ENCODE assay signal across 14 cellular contexts in genomic region chr12:96140110-96140509, GRCh38. TPM values are rescaled to one million over a fixed set of nuclear protein-coding genes. Genes with fewer than 3 reads are reported as not detected.
DNase-seq lines count a peak whose midpoint lies in the region; ATAC-seq and TF ChIP-seq lines count a peak whose summit lies in the region.
"Had no signal": no experiment of that assay in that cellular context is flagged by ENCODE, and none has a peak within 500 bp of the region (broad histone marks: within the 10 kb centered on the region; RNA-seq: fewer than 3 reads in every experiment).

No MANE protein-coding gene starts in this region.

- H3K27ac Mint-ChIP-seq in activated CD8-positive, alpha-beta T cell treated with anti-CD3 and anti-CD28 coated beads for 36 hours = no peak overlapping the region
- no peak overlapping the region for H3K27ac Mint-ChIP-seq in activated CD8-positive, alpha-beta T cell treated with anti-CD3 and anti-CD28 coated beads, Interleukin-2, amount 10 ng/mL, durations not matched to agents 7 days and 5 days
- no peak overlapping the region for H3K27ac Mint-ChIP-seq in stimulated activated effector memory CD8-positive, alpha-beta T cell treated with anti-CD3 and anti-CD28 coated beads, Interleukin-12 subunit alpha, Interleukin-12 subunit beta, amount 100 ng/mL, for 72 hours
- H3K27ac Mint-ChIP-seq in immature natural killer cell = peak overlapping the region in 1 of 6 donors; percentile 20
- H3K27ac Mint-ChIP-seq: activated naive CD8-positive, alpha-beta T cell treated with anti-CD3 and anti-CD28 coated beads, Interleukin-2, amount 10 ng/mL, durations not matched to agents 7 days and 5 days; mesothelial cell of epicardium had no signal

- no peak overlapping the region for H3K4me3 Mint-ChIP-seq in activated CD8-positive, alpha-beta T cell treated with anti-CD3 and anti-CD28 coated beads for 36 hours
- no peak overlapping the region for H3K4me3 Mint-ChIP-seq in activated CD8-positive, alpha-beta T cell treated with anti-CD3 and anti-CD28 coated beads, Interleukin-2, amount 10 ng/mL, durations not matched to agents 7 days and 5 days
- H3K4me3 Mint-ChIP-seq in stimulated activated effector memory CD8-positive, alpha-beta T cell treated with anti-CD3 and anti-CD28 coated beads, Interleukin-12 subunit alpha, Interleukin-12 subunit beta, amount 100 ng/mL, for 72 hours = no peak overlapping the region
- H3K4me3 Mint-ChIP-seq in immature natural killer cell = no peak overlapping the region
- H3K4me3 Mint-ChIP-seq: activated naive CD8-positive, alpha-beta T cell treated with anti-CD3 and anti-CD28 coated beads, Interleukin-2, amount 10 ng/mL, durations not matched to agents 7 days and 5 days; mesothelial cell of epicardium had no signal

- no peaks in the 10 kb centered on the region for H3K9me3 Mint-ChIP-seq in activated CD8-positive, alpha-beta T cell treated with anti-CD3 and anti-CD28 coated beads for 36 hours
- no peaks in the 10 kb centered on the region for H3K9me3 Mint-ChIP-seq in activated CD8-positive, alpha-beta T cell treated with anti-CD3 and anti-CD28 coated beads, Interleukin-2, amount 10 ng/mL, durations not matched to agents 7 days and 5 days (ENCODE audit: insufficient read depth)
- H3K9me3 Mint-ChIP-seq in stimulated activated effector memory CD8-positive, alpha-beta T cell treated with anti-CD3 and anti-CD28 coated beads, Interleukin-12 subunit alpha, Interleukin-12 subunit beta, amount 100 ng/mL, for 72 hours = no peaks in the 10 kb centered on the region
- H3K9me3 Mint-ChIP-seq in immature natural killer cell = no peaks in the 10 kb centered on the region

- H3K27me3 Mint-ChIP-seq in activated CD8-positive, alpha-beta T cell treated with anti-CD3 and anti-CD28 coated beads for 36 hours = no peaks in the 10 kb centered on the region
- H3K27me3 Mint-ChIP-seq in activated CD8-positive, alpha-beta T cell treated with anti-CD3 and anti-CD28 coated beads, Interleukin-2, amount 10 ng/mL, durations not matched to agents 7 days and 5 days (ENCODE audit: low read depth) = no peaks in the 10 kb centered on the region
- peaks cover 0 to 3% (median 2%) of the 10 kb centered on the region in 3 donors for H3K27me3 Mint-ChIP-seq in immature natural killer cell (ENCODE audit: low read depth in 3 of 3)

- DNase-seq in activated CD8-positive, alpha-beta T cell treated with anti-CD3 and anti-CD28 coated beads for 36 hours = no peak
- no peak for DNase-seq in activated CD8-positive, alpha-beta T cell treated with anti-CD3 and anti-CD28 coated beads, Interleukin-2, amount 10 ng/mL, durations not matched to agents 7 days and 5 days
- peak; percentile 81 for DNase-seq in NCI-H226
- DNase-seq in dedifferentiated amniotic fluid mesenchymal stem cell (ENCODE audit: extremely low spot score) = peak; percentile 71
- no peak for DNase-seq in stimulated activated effector memory CD8-positive, alpha-beta T cell treated with anti-CD3 and anti-CD28 coated beads, Interleukin-12 subunit alpha, Interleukin-12 subunit beta, amount 100 ng/mL, for 72 hours (ENCODE audit: low spot score in 2 of 2)
- no peak for DNase-seq in UCSD-AML1 (lab: John Stamatoyannopoulos, UW; ENCODE audit: unreplicated experiment)
- no peak for DNase-seq in immature natural killer cell
- DNase-seq in NCI-H1436 treated with DMSO at 0.1 percent for 48 hours (lab: John Stamatoyannopoulos, UW) = no peak
- DNase-seq: activated naive CD8-positive, alpha-beta T cell treated with anti-CD3 and anti-CD28 coated beads, Interleukin-2, amount 10 ng/mL, durations not matched to agents 7 days and 5 days; effector CD4-positive, alpha-beta T cell; NCI-H146; NCI-H82; retina had no signal

- POLR2A ChIA-PET in activated CD8-positive, alpha-beta T cell treated with anti-CD3 and anti-CD28 coated beads for 36 hours (lab: Charles Lee) = interaction anchor here (1.0 kb wide), 1 partner anchor 37 kb away, joined by 4 read pairs; no protein-coding TSS in a partner anchor
- POLR2A ChIA-PET in activated CD8-positive, alpha-beta T cell treated with anti-CD3 and anti-CD28 coated beads, Interleukin-2, amount 10 ng/mL, durations not matched to agents 7 days and 5 days (lab: Charles Lee) = no interaction called here

- ATAC-seq in activated CD8-positive, alpha-beta T cell treated with anti-CD3 and anti-CD28 coated beads for 36 hours = peak; percentile 49
- ATAC-seq in activated CD8-positive, alpha-beta T cell treated with anti-CD3 and anti-CD28 coated beads, Interleukin-2, amount 10 ng/mL, durations not matched to agents 7 days and 5 days = no peak
- ATAC-seq in stimulated activated effector memory CD8-positive, alpha-beta T cell treated with anti-CD3 and anti-CD28 coated beads, Interleukin-12 subunit alpha, Interleukin-12 subunit beta, amount 100 ng/mL, for 72 hours = peak; percentile 95

- CTCF ChIA-PET in activated CD8-positive, alpha-beta T cell treated with anti-CD3 and anti-CD28 coated beads for 36 hours (lab: Charles Lee) = no interaction called here
- CTCF ChIA-PET in activated CD8-positive, alpha-beta T cell treated with anti-CD3 and anti-CD28 coated beads, Interleukin-2, amount 10 ng/mL, durations not matched to agents 7 days and 5 days (lab: Charles Lee) = no interaction called here

- H3K36me3 Mint-ChIP-seq in activated CD8-positive, alpha-beta T cell treated with anti-CD3 and anti-CD28 coated beads for 36 hours (ENCODE audit: low read depth) = no peaks in the 10 kb centered on the region
- no peaks in the 10 kb centered on the region for H3K36me3 Mint-ChIP-seq in activated CD8-positive, alpha-beta T cell treated with anti-CD3 and anti-CD28 coated beads, Interleukin-2, amount 10 ng/mL, durations not matched to agents 7 days and 5 days (ENCODE audit: low read depth)
- H3K36me3 Mint-ChIP-seq in stimulated activated effector memory CD8-positive, alpha-beta T cell treated with anti-CD3 and anti-CD28 coated beads, Interleukin-12 subunit alpha, Interleukin-12 subunit beta, amount 100 ng/mL, for 72 hours = no peaks in the 10 kb centered on the region
- peaks cover 0 to 3% (median 0%) of the 10 kb centered on the region in 3 donors for H3K36me3 Mint-ChIP-seq in immature natural killer cell

- intact Hi-C loops in activated CD8-positive, alpha-beta T cell treated with anti-CD3 and anti-CD28 coated beads for 36 hours (cut with micrococcal nuclease) = no loop called here

- peaks cover 38% of the 10 kb centered on the region for H3K4me1 Mint-ChIP-seq in activated CD8-positive, alpha-beta T cell treated with anti-CD3 and anti-CD28 coated beads for 36 hours (ENCODE audit: low read depth)
- peaks cover 35% of the 10 kb centered on the region for H3K4me1 Mint-ChIP-seq in activated CD8-positive, alpha-beta T cell treated with anti-CD3 and anti-CD28 coated beads, Interleukin-2, amount 10 ng/mL, durations not matched to agents 7 days and 5 days (ENCODE audit: low read depth)
- H3K4me1 Mint-ChIP-seq in stimulated activated effector memory CD8-positive, alpha-beta T cell treated with anti-CD3 and anti-CD28 coated beads, Interleukin-12 subunit alpha, Interleukin-12 subunit beta, amount 100 ng/mL, for 72 hours = peaks cover 42% of the 10 kb centered on the region
- peaks cover 15 to 28% of the 10 kb centered on the region in 2 donors for H3K4me1 Mint-ChIP-seq in immature natural killer cell

- TF ChIP-seq CTCF in activated CD8-positive, alpha-beta T cell treated with anti-CD3 and anti-CD28 coated beads for 36 hours (IDR thresholded peaks at IDR 0.05) = no peak

RNA-seq across cellular contexts. Expression of gene ELK3, which starts 54.1 kb away (rescaled TPM):
- 1 to 10 TPM; 7.7 TPM for total RNA-seq in activated CD8-positive, alpha-beta T cell treated with anti-CD3 and anti-CD28 coated beads for 36 hours
- total RNA-seq in activated CD8-positive, alpha-beta T cell treated with anti-CD3 and anti-CD28 coated beads, Interleukin-2, amount 10 ng/mL, durations not matched to agents 7 days and 5 days = 10 to 100 TPM; 17.6 to 18.1 TPM
- 10 to 100 TPM in 1 of 3 donors, 1 to 10 TPM in 2; 4.7 to 21.7 (median 6.9) TPM for polyA plus RNA-seq in immature natural killer cell

Comparison
In these comparisons a context has a peak if more than half of its experiments do, and no peak if none do; other contexts are left out.
1. DNase-seq: peak in NCI-H226 (single experiment) and dedifferentiated amniotic fluid mesenchymal stem cell (single experiment); none in activated CD8-positive, alpha-beta T cell treated with anti-CD3 and anti-CD28 coated beads for 36 hours (single experiment), activated CD8-positive, alpha-beta T cell treated with anti-CD3 and anti-CD28 coated beads, Interleukin-2, amount 10 ng/mL, durations not matched to agents 7 days and 5 days (single experiment), stimulated activated effector memory CD8-positive, alpha-beta T cell treated with anti-CD3 and anti-CD28 coated beads, Interleukin-12 subunit alpha, Interleukin-12 subunit beta, amount 100 ng/mL, for 72 hours (0 of 2), UCSD-AML1 (single experiment), immature natural killer cell (0 of 3) and NCI-H1436 treated with DMSO at 0.1 percent for 48 hours (single experiment).